Comparison of ENCODE assay signal across 10 cellular contexts in genomic region chr20:40683221-40683893, GRCh38. TPM values are rescaled to one million over a fixed set of nuclear protein-coding genes. Genes with fewer than 3 reads are reported as not detected.
DNase-seq lines count a peak whose midpoint lies in the region; ATAC-seq, FAIRE-seq and TF ChIP-seq lines count a peak whose summit lies in the region.
"Had no signal": no experiment of that assay in that cellular context is flagged by ENCODE, and none has a peak within 500 bp of the region (broad histone marks: within the 10 kb centered on the region; RNA-seq: fewer than 3 reads in every experiment).

No MANE protein-coding gene starts in this region.

- H3K4me3 Mint-ChIP-seq in nephron = peak overlapping the region; percentile 94 to 98 (median 97)

- ATAC-seq in Right ventricle myocardium superior (ENCODE audit: poor library complexity) (peak; percentile 28), GM21786 (IDR thresholded peaks at IDR 0.05; ENCODE audit: unreplicated experiment) (no peak), HG03565 (IDR thresholded peaks at IDR 0.05; ENCODE audit: unreplicated experiment) (no peak), GM18868 (IDR thresholded peaks at IDR 0.05; ENCODE audit: unreplicated experiment) (no peak)

- intact Hi-C loops in Right ventricle myocardium superior (cut with DNase I) = loop anchor here (10.0 kb wide), 2 partner anchors 399 to 799 kb away; no protein-coding TSS in a partner anchor

- peaks cover 51% of the 10 kb centered on the region for H3K4me1 Mint-ChIP-seq in nephron

- no peak for FAIRE-seq in urothelium cell line (lab: Jason Lieb, UNC)
- FAIRE-seq: A204.1 had no signal

- H3K36me3 Mint-ChIP-seq in nephron (ENCODE audit: low read depth) = peaks cover 53% of the 10 kb centered on the region

- peaks cover 93% of the 10 kb centered on the region for H3K27me3 Mint-ChIP-seq in nephron (ENCODE audit: low read depth)

- H3K9me3 Mint-ChIP-seq in nephron = peaks cover 2% of the 10 kb centered on the region

- peak overlapping the region; percentile 52 to 99 (median 81) for H3K27ac Mint-ChIP-seq in nephron

- peak; percentile 22 for DNase-seq in activated CD4-positive, alpha-beta T cell treated with anti-CD3 and anti-CD28 coated beads for 48 hours
- no peak for DNase-seq in activated CD4-positive, alpha-beta T cell treated with anti-CD3 and anti-CD28 coated beads, Interleukin-2, amount 50 U/mL, for 48 hours
- DNase-seq in Right ventricle myocardium superior (peak; percentile 67), urothelium cell line (ENCODE audit: low spot score) (peak; percentile 46)
- DNase-seq: stimulated activated CD4-positive, alpha-beta T cell treated with anti-CD3 and anti-CD28 coated beads, Interleukin-2, amount 100 ng/mL, for 24 hours had no signal

- TF ChIP-seq CTCF in nephron (IDR thresholded peaks at IDR 0.05; ENCODE audit: unreplicated experiment in 3 of 3) = no peak

RNA-seq across cellular contexts. Expression of gene MAFB, which starts 5.7 kb away (rescaled TPM):
- 14.7 TPM for total RNA-seq in Right ventricle myocardium superior

Comparison
In these comparisons a context has a peak if more than half of its experiments do, and no peak if none do; other contexts are left out.
1. DNase-seq: peak in activated CD4-positive, alpha-beta T cell treated with anti-CD3 and anti-CD28 coated beads for 48 hours (single experiment), Right ventricle myocardium superior (single experiment) and urothelium cell line (single experiment); none in activated CD4-positive, alpha-beta T cell treated with anti-CD3 and anti-CD28 coated beads, Interleukin-2, amount 50 U/mL, for 48 hours (0 of 2).